In the genomic region with DNA sequence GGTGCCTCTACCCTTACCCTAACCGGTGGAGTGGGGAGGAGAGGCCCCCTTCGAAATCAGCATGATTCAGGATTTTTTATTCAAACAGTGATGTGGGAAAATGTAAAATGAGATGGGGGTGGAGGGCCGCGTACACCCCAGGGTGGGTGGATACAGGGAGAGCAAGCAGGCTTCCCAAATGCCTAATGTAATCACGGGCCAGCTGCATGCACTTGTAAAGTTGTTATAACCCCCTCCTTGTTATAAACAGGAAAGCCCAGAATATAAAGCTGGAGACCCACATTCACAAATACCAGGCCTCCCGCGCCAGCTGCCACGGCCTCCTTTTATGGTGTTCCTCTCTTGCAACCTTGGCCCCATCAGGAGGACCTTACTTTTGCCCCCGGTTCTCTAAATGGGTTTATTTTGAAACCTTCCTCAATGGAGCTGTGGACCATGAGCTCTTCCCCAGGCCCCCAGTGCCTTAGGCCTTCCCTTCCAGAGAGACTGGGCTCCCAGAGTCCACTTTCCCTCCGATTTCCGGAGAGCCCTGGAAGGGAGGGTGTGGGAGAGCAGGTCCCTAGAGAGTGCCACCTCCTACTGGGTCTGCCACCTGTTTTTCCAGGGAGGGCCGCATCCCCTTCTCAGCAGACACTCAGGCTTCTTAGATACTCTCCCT, we compare ENCODE assay signal across 13 cellular contexts. TPM values are rescaled to one million over a fixed set of nuclear protein-coding genes. Genes with fewer than 3 reads are reported as not detected.
DNase-seq lines count a peak whose midpoint lies in the region; ATAC-seq, FAIRE-seq and TF ChIP-seq lines count a peak whose summit lies in the region.
"Had no signal": no experiment of that assay in that cellular context is flagged by ENCODE, and none has a peak within 500 bp of the region (broad histone marks: within the 10 kb centered on the region; RNA-seq: fewer than 3 reads in every experiment).

No MANE protein-coding gene starts in this region.

- FAIRE-seq in H54 (lab: Jason Lieb, UNC) = no peak
- FAIRE-seq: GM12878 had no signal

- peaks cover 75% of the 10 kb centered on the region for H3K27me3 ChIP-seq in mesendoderm (ENCODE audit: insufficient read depth, low read length, poor library complexity)

- H2BK120ac ChIP-seq in mesendoderm (ENCODE audit: low read depth, low read length) = no peak overlapping the region

- TF ChIP-seq CTCF in natural killer cell (IDR thresholded peaks at IDR 0.05) (no peak), GM10266 (IDR thresholded peaks at IDR 0.05; ENCODE audit: control insufficient read depth, insufficient read depth, low read depth, missing control alignments) (no peak)

- no peak overlapping the region for H3K4ac ChIP-seq in mesendoderm (ENCODE audit: low read depth, low read length)

- H3K4me3 Mint-ChIP-seq in natural killer cell = peak overlapping the region; percentile 28
- no peak overlapping the region for H3K4me3 Mint-ChIP-seq in natural killer cell treated with Interleukin-12 subunit alpha and Interleukin-12 subunit beta and Interleukin-15 and Interleukin-18, amount 100 ng/mL, for 72 hours
- H3K4me3 Mint-ChIP-seq: activated CD4-positive, alpha-beta memory T cell treated with anti-CD3 and anti-CD28 coated beads, Interleukin-2, amount 10 ng/mL, durations not matched to agents 7 days and 5 days had no signal

- H4K8ac ChIP-seq in mesendoderm (ENCODE audit: low read depth, low read length) = no peak overlapping the region

- intact Hi-C loops in natural killer cell (cut with micrococcal nuclease) = no loop called here

- no peak for TF ChIP-seq POLR2A in H54 (IDR thresholded peaks at IDR 0.05; ENCODE audit: low read depth, low read length)

- H3K4me3 ChIP-seq in mesendoderm (ENCODE audit: low read length) = no peak overlapping the region
- H3K4me3 ChIP-seq: GM12878 had no signal

- H3K56ac ChIP-seq in mesendoderm (ENCODE audit: low read length) = no peak overlapping the region

- no peak overlapping the region for H3K9ac ChIP-seq in mesendoderm (ENCODE audit: low read length)

- H3K27me3 Mint-ChIP-seq in natural killer cell (ENCODE audit: low read depth in 2 of 2) = peaks cover 63 to 74% of the 10 kb centered on the region in 2 donors
- peaks cover 51 to 56% of the 10 kb centered on the region in 2 donors for H3K27me3 Mint-ChIP-seq in natural killer cell treated with Interleukin-12 subunit alpha and Interleukin-12 subunit beta and Interleukin-15 and Interleukin-18, amount 100 ng/mL, for 72 hours

- H3K79me2 ChIP-seq in mesendoderm (ENCODE audit: control insufficient read depth, insufficient read depth, low read length) = no peaks in the 10 kb centered on the region

- no peak overlapping the region for H2BK5ac ChIP-seq in mesendoderm (ENCODE audit: low read length)

- H4K5ac ChIP-seq in mesendoderm (ENCODE audit: low read length) = no peak overlapping the region

- no peak for DNase-seq in natural killer cell
- DNase-seq in natural killer cell treated with Interleukin-12 subunit alpha and Interleukin-12 subunit beta and Interleukin-15 and Interleukin-18, amount 100 ng/mL, for 72 hours (ENCODE audit: low spot score) = no peak
- peak; percentile 54 for DNase-seq in dermis blood vessel endothelial cell
- peak; percentile 29 for DNase-seq in mesendoderm
- DNase-seq in H54 (ENCODE audit: insufficient read length, low spot score) = no peak
- DNase-seq in activated T-cell treated with anti-CD3 and anti-CD28 coated beads for 4 hours = no peak
- no peak for DNase-seq in GM10266 (ENCODE audit: extremely low spot score)
- no peak for DNase-seq in DMS79 (lab: John Stamatoyannopoulos, UW)
- DNase-seq: activated CD4-positive, alpha-beta memory T cell treated with anti-CD3 and anti-CD28 coated beads, Interleukin-2, amount 10 ng/mL, durations not matched to agents 7 days and 5 days; anterior cingulate cortex; islet precursor cell had no signal

- H3K4me1 ChIP-seq in mesendoderm (ENCODE audit: control insufficient read depth, low read depth, low read length) = peaks cover 10% of the 10 kb centered on the region

- WGBS in mesendoderm (ENCODE audit: extremely low coverage, insufficient coverage, low lambda C conversion rate) = no CpG with 5 or more reads among the region's 12 CpGs

- H3K36me3 Mint-ChIP-seq in natural killer cell = no peaks in the 10 kb centered on the region
- H3K36me3 Mint-ChIP-seq in natural killer cell treated with Interleukin-12 subunit alpha and Interleukin-12 subunit beta and Interleukin-15 and Interleukin-18, amount 100 ng/mL, for 72 hours = no peaks in the 10 kb centered on the region

- no peak overlapping the region for H3K4me2 ChIP-seq in mesendoderm (ENCODE audit: low read length)

- H3K27ac Mint-ChIP-seq in natural killer cell = no peak overlapping the region
- no peak overlapping the region for H3K27ac Mint-ChIP-seq in natural killer cell treated with Interleukin-12 subunit alpha and Interleukin-12 subunit beta and Interleukin-15 and Interleukin-18, amount 100 ng/mL, for 72 hours
- H3K27ac Mint-ChIP-seq: activated CD4-positive, alpha-beta memory T cell treated with anti-CD3 and anti-CD28 coated beads, Interleukin-2, amount 10 ng/mL, durations not matched to agents 7 days and 5 days had no signal

- H2AK5ac ChIP-seq in mesendoderm (ENCODE audit: low read length) = no peak overlapping the region

- no peaks in the 10 kb centered on the region for H3K36me3 ChIP-seq in mesendoderm (ENCODE audit: control insufficient read depth, insufficient read depth, low read length)

- no peaks in the 10 kb centered on the region for H3K79me1 ChIP-seq in mesendoderm (ENCODE audit: low read length)

- H3K9me3 Mint-ChIP-seq in natural killer cell = no peaks in the 10 kb centered on the region
- H3K9me3 Mint-ChIP-seq in natural killer cell treated with Interleukin-12 subunit alpha and Interleukin-12 subunit beta and Interleukin-15 and Interleukin-18, amount 100 ng/mL, for 72 hours = no peaks in the 10 kb centered on the region
- H3K9me3 Mint-ChIP-seq: activated CD4-positive, alpha-beta memory T cell treated with anti-CD3 and anti-CD28 coated beads, Interleukin-2, amount 10 ng/mL, durations not matched to agents 7 days and 5 days had no signal

- H3K27ac ChIP-seq in mesendoderm (ENCODE audit: low read depth, low read length) = no peak overlapping the region
- H3K27ac ChIP-seq: C4-2B had no signal

- no peak overlapping the region for H3K23ac ChIP-seq in mesendoderm (ENCODE audit: low read length)

- peaks cover 5 to 10% of the 10 kb centered on the region in 2 donors for H3K4me1 Mint-ChIP-seq in natural killer cell
- peaks cover 0 to 4% of the 10 kb centered on the region in 2 donors for H3K4me1 Mint-ChIP-seq in natural killer cell treated with Interleukin-12 subunit alpha and Interleukin-12 subunit beta and Interleukin-15 and Interleukin-18, amount 100 ng/mL, for 72 hours (ENCODE audit: low read depth in 2 of 2)

- H2BK15ac ChIP-seq in mesendoderm (replicated peaks; ENCODE audit: low read depth) = no peak overlapping the region

- ATAC-seq in natural killer cell = no peak
- ATAC-seq in natural killer cell treated with Interleukin-12 subunit alpha and Interleukin-12 subunit beta and Interleukin-15 and Interleukin-18, amount 100 ng/mL, for 72 hours = no peak

- no peak overlapping the region for H3K18ac ChIP-seq in mesendoderm (ENCODE audit: low read length)

RNA-seq across cellular contexts. Expression of a gene that starts 0.9 kb away (rescaled TPM):
- total RNA-seq in natural killer cell = under 1 TPM in 1 of 3 donors, not detected in 2; 0.10 TPM
- total RNA-seq in natural killer cell treated with Interleukin-12 subunit alpha and Interleukin-12 subunit beta and Interleukin-15 and Interleukin-18, amount 100 ng/mL, for 72 hours = not detected
- 0.68 and 2.2 TPM in 2 replicates for total RNA-seq in dermis blood vessel endothelial cell
- 0.27 TPM for polyA plus RNA-seq in mesendoderm (2013, experiment 1 of 2)
- polyA plus RNA-seq in mesendoderm (2013, experiment 2 of 2) = 0.35 TPM
- total RNA-seq: activated CD4-positive, alpha-beta memory T cell treated with anti-CD3 and anti-CD28 coated beads, Interleukin-2, amount 10 ng/mL, durations not matched to agents 7 days and 5 days; GM12878 had no signal

RNA-seq across cellular contexts. Expression of a gene that starts 10.8 kb away (rescaled TPM):
- total RNA-seq in natural killer cell = under 1 TPM in 1 of 3 donors, not detected in 2; 0.14 TPM
- total RNA-seq in natural killer cell treated with Interleukin-12 subunit alpha and Interleukin-12 subunit beta and Interleukin-15 and Interleukin-18, amount 100 ng/mL, for 72 hours = not detected
- 2.2 and 8.1 TPM in 2 replicates for total RNA-seq in dermis blood vessel endothelial cell
- 1.7 TPM for polyA plus RNA-seq in mesendoderm (2013, experiment 1 of 2)
- 1.7 TPM for polyA plus RNA-seq in mesendoderm (2013, experiment 2 of 2)
- total RNA-seq: activated CD4-positive, alpha-beta memory T cell treated with anti-CD3 and anti-CD28 coated beads, Interleukin-2, amount 10 ng/mL, durations not matched to agents 7 days and 5 days; GM12878 had no signal
- polyA plus RNA-seq: GM12878 had no signal

RNA-seq across cellular contexts. Expression of a gene that starts 22.4 kb away (rescaled TPM):
- 10 to 100 TPM; 14.3 to 22.0 (median 16.9) TPM for total RNA-seq in natural killer cell
- 10 to 100 TPM; 24.3 to 32.8 TPM for total RNA-seq in natural killer cell treated with Interleukin-12 subunit alpha and Interleukin-12 subunit beta and Interleukin-15 and Interleukin-18, amount 100 ng/mL, for 72 hours
- total RNA-seq in dermis blood vessel endothelial cell = 14.5 and 17.7 TPM in 2 replicates
- 5.5 TPM for polyA plus RNA-seq in mesendoderm (2013, experiment 1 of 2)
- polyA plus RNA-seq in mesendoderm (2013, experiment 2 of 2) = 6.0 TPM

Comparison
In these comparisons a context has a peak if more than half of its experiments do, and no peak if none do; other contexts are left out.
1. DNase-seq: peak in dermis blood vessel endothelial cell (single experiment) and mesendoderm (single experiment); none in natural killer cell (single experiment), natural killer cell treated with Interleukin-12 subunit alpha and Interleukin-12 subunit beta and Interleukin-15 and Interleukin-18, amount 100 ng/mL, for 72 hours (single experiment), H54 (single experiment), activated T-cell treated with anti-CD3 and anti-CD28 coated beads for 4 hours (single experiment), GM10266 (single experiment) and DMS79 (single experiment).